ENCODE assay signal across 1 cellular context in genomic region chr6:7047966-7048365, GRCh38.
TF ChIP-seq lines count a peak whose summit lies in the region.

No MANE protein-coding gene starts in this region.

TF ChIP-seq in HEK293, 187 proteins besides CTCF, POLR2A, EP300 and RAD21 (continued from another document):
- no peak for TF ChIP-seq HIC1 (tag by site-specific recombination; IDR thresholded peaks at IDR 0.05)
- TF ChIP-seq ZNF660 (tag by site-specific recombination; IDR thresholded peaks at IDR 0.05) = peak; percentile 25; the same call in 1 of the 2 replicates
- no peak for TF ChIP-seq ZNF792 (tag by site-specific recombination; IDR thresholded peaks at IDR 0.05)
- no peak for TF ChIP-seq ZNF544 (tag by site-specific recombination; IDR thresholded peaks at IDR 0.05)
- no peak for TF ChIP-seq ZNF513 (tag by site-specific recombination; IDR thresholded peaks at IDR 0.05)
- peak; percentile 73 for TF ChIP-seq ZNF585B (tag by site-specific recombination; IDR thresholded peaks at IDR 0.05)
- peak; percentile 61; the same call in 1 of the 2 replicates for TF ChIP-seq ZNF664 (tag by site-specific recombination; IDR thresholded peaks at IDR 0.05)
- TF ChIP-seq KLF17 (tag by site-specific recombination; IDR thresholded peaks at IDR 0.05) = no peak
- TF ChIP-seq ZBTB7A (tag by site-specific recombination; IDR thresholded peaks at IDR 0.05; ENCODE audit: low read depth) = no peak
- no peak for TF ChIP-seq ZNF473 (tag by site-specific recombination; IDR thresholded peaks at IDR 0.05)
TF ChIP-seq in HEK293: peak in this region for 3.
